ENCODE assay signal across 2 cellular contexts in genomic region chr12:110903511-110903910, GRCh38.
TF ChIP-seq lines count a peak whose summit lies in the region.

No MANE protein-coding gene starts in this region.

TF ChIP-seq in HepG2, 621 proteins besides CTCF, POLR2A, EP300 and RAD21:
- TF ChIP-seq ZNF564 (CRISPR knock-in tag; IDR thresholded peaks at IDR 0.05) (no peak), ZNF24 (IDR thresholded peaks at IDR 0.05) (0 out of 2 replicates have a peak, but pooled peaks have one; percentile 17)

TF ChIP-seq in GM12878, 131 proteins besides CTCF, POLR2A, EP300 and RAD21:
- TF ChIP-seq ZNF24 (IDR thresholded peaks at IDR 0.05), result peak; percentile 80; the same call in 1 of the 2 replicates
- TF ChIP-seq SUPT20H (IDR thresholded peaks at IDR 0.05; ENCODE audit: borderline replicate concordance, control insufficient read depth, low read depth, low read length), result no peak
